In the genomic region with DNA sequence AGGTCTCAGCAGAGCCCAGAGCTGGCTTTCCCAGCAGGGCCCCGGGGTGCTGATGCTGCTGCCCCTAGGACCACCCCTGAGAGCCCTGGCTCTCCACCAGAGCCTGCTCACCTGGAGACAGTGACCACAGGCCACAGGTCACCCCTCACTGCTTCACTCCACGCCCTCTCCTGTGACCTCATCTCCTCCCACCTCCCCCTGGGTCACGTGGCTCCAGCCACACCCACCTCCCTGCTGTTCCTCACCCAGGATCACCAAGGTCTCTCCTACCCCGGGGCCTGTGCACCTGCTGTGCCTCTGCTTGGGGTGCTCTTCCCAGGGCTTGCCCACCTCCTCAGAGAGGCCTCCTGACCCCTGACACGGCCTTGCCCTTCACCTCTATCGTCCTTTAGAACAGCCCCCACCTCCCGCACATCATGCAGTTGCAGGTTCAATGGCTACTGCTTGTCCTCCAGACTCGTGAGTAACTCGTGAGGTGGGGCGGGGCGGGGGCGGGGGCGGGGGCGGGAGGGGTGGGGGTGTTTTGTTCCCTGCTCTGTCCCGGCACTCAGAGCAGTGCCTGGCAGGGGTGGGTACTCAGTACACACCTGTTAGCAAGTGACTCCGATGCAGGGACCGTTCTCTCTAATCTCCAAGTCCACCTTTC, we compare ENCODE assay signal across 13 cellular contexts.
DNase-seq lines count a peak whose midpoint lies in the region; ATAC-seq and TF ChIP-seq lines count a peak whose summit lies in the region.
"Had no signal": no experiment of that assay in that cellular context is flagged by ENCODE, and none has a peak within 500 bp of the region (broad histone marks: within the 10 kb centered on the region; RNA-seq: fewer than 3 reads in every experiment).

No MANE protein-coding gene starts in this region.

- no peak overlapping the region for H3K4me3 Mint-ChIP-seq in CD4-positive, CD25-positive, alpha-beta regulatory T cell
- H3K4me3 Mint-ChIP-seq: activated T-helper 1 cell treated with anti-CD3 and anti-CD28 coated beads, Interleukin-12 subunit alpha, Interleukin-12 subunit beta, Interleukin-2, Interleukin-4 antibody, amounts not matched to agents 30 ng/mL and 10 ng/mL and 1 ng/mL, durations not matched to agents 14 hours and 24 hours and 36 hours had no signal

- H3K4me1 ChIP-seq in CD4-positive, CD25-positive, alpha-beta regulatory T cell (ENCODE audit: control insufficient read depth, insufficient read depth, low read length, poor library complexity, severe bottlenecking), result no peaks in the 10 kb centered on the region
- H3K4me1 ChIP-seq in gastroesophageal sphincter, result no peaks in the 10 kb centered on the region

- DNase-seq in CD4-positive, CD25-positive, alpha-beta regulatory T cell, result no peak
- DNase-seq in GM19238 (ENCODE audit: insufficient read length, low spot score), result peak; percentile 28
- DNase-seq in NCI-H2227 treated with DMSO at 0.1 percent for 48 hours (lab: John Stamatoyannopoulos, UW), result no peak
- no peak for DNase-seq in MV-4-11 (lab: John Stamatoyannopoulos, UW)
- DNase-seq in islet precursor cell, result no peak
- DNase-seq: IMR-90, NCI-H526 treated with DMSO at 0.1 percent for 48 hours had no signal

- no peaks in the 10 kb centered on the region for H3K27me3 ChIP-seq in CD4-positive, CD25-positive, alpha-beta regulatory T cell (ENCODE audit: control insufficient read depth, insufficient read depth, low read length)
- H3K27me3 ChIP-seq in gastroesophageal sphincter, result no peaks in the 10 kb centered on the region

- H3K27ac Mint-ChIP-seq in CD4-positive, CD25-positive, alpha-beta regulatory T cell, result no peak overlapping the region
- H3K27ac Mint-ChIP-seq: activated T-helper 1 cell treated with anti-CD3 and anti-CD28 coated beads, Interleukin-12 subunit alpha, Interleukin-12 subunit beta, Interleukin-2, Interleukin-4 antibody, amounts not matched to agents 30 ng/mL and 10 ng/mL and 1 ng/mL, durations not matched to agents 14 hours and 24 hours and 36 hours had no signal

- H3K27ac ChIP-seq in CD4-positive, CD25-positive, alpha-beta regulatory T cell (ENCODE audit: insufficient read depth, low read length, poor library complexity, severe bottlenecking), result no peak overlapping the region
- H3K27ac ChIP-seq in gastroesophageal sphincter, result no peak overlapping the region
- H3K27ac ChIP-seq: coronary artery had no signal

- TF ChIP-seq POLR2A in Raji (IDR thresholded peaks at IDR 0.05; ENCODE audit: insufficient read depth, low read depth, low read length), result peak; percentile 57
- no peak for TF ChIP-seq POLR2A in gastroesophageal sphincter (IDR thresholded peaks at IDR 0.05)

- no peak overlapping the region for H3K4me3 ChIP-seq in CD4-positive, CD25-positive, alpha-beta regulatory T cell (ENCODE audit: low read depth, low read length)
- H3K4me3 ChIP-seq in gastroesophageal sphincter, result no peak overlapping the region
- H3K4me3 ChIP-seq: coronary artery had no signal

- H3K4me1 Mint-ChIP-seq in CD4-positive, CD25-positive, alpha-beta regulatory T cell, result no peaks in the 10 kb centered on the region

- no peak for TF ChIP-seq EP300 in gastroesophageal sphincter (IDR thresholded peaks at IDR 0.05)

- no peak for TF ChIP-seq CTCF in gastroesophageal sphincter (IDR thresholded peaks at IDR 0.05)

- no peaks in the 10 kb centered on the region for H3K36me3 ChIP-seq in CD4-positive, CD25-positive, alpha-beta regulatory T cell (ENCODE audit: control insufficient read depth, insufficient read depth, low read length)
- H3K36me3 ChIP-seq in gastroesophageal sphincter, result no peaks in the 10 kb centered on the region

- peaks cover 32% of the 10 kb centered on the region for H3K27me3 Mint-ChIP-seq in CD4-positive, CD25-positive, alpha-beta regulatory T cell

- H3K9me3 ChIP-seq in CD4-positive, CD25-positive, alpha-beta regulatory T cell (ENCODE audit: control insufficient read depth in 2 of 2, low read length in 2 of 2), result no peaks in the 10 kb centered on the region
- no peaks in the 10 kb centered on the region for H3K9me3 ChIP-seq in gastroesophageal sphincter

- no peaks in the 10 kb centered on the region for H3K36me3 Mint-ChIP-seq in CD4-positive, CD25-positive, alpha-beta regulatory T cell

- 63 to 75% methylated on average over 4 to 5 of the region's 17 CpGs for WGBS in gastroesophageal sphincter (ENCODE audit: low coverage in 1 of 2), 2 donors

- H3K9me3 Mint-ChIP-seq in CD4-positive, CD25-positive, alpha-beta regulatory T cell, result peaks cover 0 to under 1% (median 0%) of the 10 kb centered on the region in 7 donors
- H3K9me3 Mint-ChIP-seq: activated T-helper 1 cell treated with anti-CD3 and anti-CD28 coated beads, Interleukin-12 subunit alpha, Interleukin-12 subunit beta, Interleukin-2, Interleukin-4 antibody, amounts not matched to agents 30 ng/mL and 10 ng/mL and 1 ng/mL, durations not matched to agents 14 hours and 24 hours and 36 hours had no signal

- ATAC-seq in CD4-positive, CD25-positive, alpha-beta regulatory T cell (ENCODE audit: low read depth in 2 of 2), result peak; percentile 28 to 44
- ATAC-seq in HG02885 (IDR thresholded peaks at IDR 0.05; ENCODE audit: poor library complexity, unreplicated experiment) (peak; percentile 83), gastroesophageal sphincter (no peak)
- ATAC-seq: naive thymus-derived CD8-positive, alpha-beta T cell had no signal
